27 cellular contexts compared by ENCODE assay signal in the genomic region with DNA sequence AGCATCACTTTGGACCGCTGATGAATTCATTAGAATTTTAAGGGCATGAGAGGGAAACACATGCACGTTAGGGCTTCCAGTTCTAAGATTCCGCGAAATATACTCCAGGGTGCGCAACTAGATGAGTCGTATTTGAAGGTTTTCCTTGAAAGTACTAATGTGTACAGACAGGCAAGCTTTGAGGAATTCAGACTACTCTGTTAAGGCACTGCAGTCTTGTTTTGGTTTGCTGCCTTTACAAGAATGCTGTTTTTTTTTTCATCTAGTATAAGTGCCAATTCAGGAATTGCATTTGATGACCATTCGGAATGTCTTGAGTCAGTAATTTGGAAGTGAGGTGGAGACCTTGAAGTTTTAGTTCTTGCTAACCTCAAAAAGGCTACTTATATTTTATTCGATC. TPM values are rescaled to one million over a fixed set of nuclear protein-coding genes. Genes with fewer than 3 reads are reported as not detected.
DNase-seq lines count a peak whose midpoint lies in the region; ATAC-seq and TF ChIP-seq lines count a peak whose summit lies in the region.
"Had no signal": no experiment of that assay in that cellular context is flagged by ENCODE, and none has a peak within 500 bp of the region (broad histone marks: within the 10 kb centered on the region; RNA-seq: fewer than 3 reads in every experiment).

No MANE protein-coding gene starts in this region.

- in situ Hi-C loops in transverse colon (cut with MboI; ENCODE audit: low pct_ligation_motif_present in 1 of 4, low pct_unique_long_range_greater_than_20kb in 1 of 4, low sequenced_read_pairs in 3 of 4), result no loop called here

- intact Hi-C loops in CD4-positive, alpha-beta T cell (cut with DNase I, micrococcal nuclease), result no loop called here
- intact Hi-C loops in transverse colon (cut with DNase I; ENCODE audit: low total_unique reads), result no loop called here

- no peaks in the 10 kb centered on the region for H3K9me3 Mint-ChIP-seq in CD4-positive, alpha-beta T cell
- H3K9me3 Mint-ChIP-seq in activated naive CD8-positive, alpha-beta T cell (ENCODE audit: low read depth), result no peaks in the 10 kb centered on the region
- H3K9me3 Mint-ChIP-seq: activated naive CD8-positive, alpha-beta T cell treated with anti-CD3 and anti-CD28 coated beads, Interleukin-2, amount 10 ng/mL, durations not matched to agents 7 days and 5 days; IgD-negative memory B cell; naive B cell had no signal

- peaks cover 27% of the 10 kb centered on the region for H3K4me1 Mint-ChIP-seq in CD4-positive, alpha-beta T cell (ENCODE audit: low read depth)
- peaks cover 26% of the 10 kb centered on the region for H3K4me1 Mint-ChIP-seq in activated naive CD8-positive, alpha-beta T cell (ENCODE audit: low read depth)
- H3K4me1 Mint-ChIP-seq: naive B cell had no signal

- TF ChIP-seq CTCF in AG10803 (conservative IDR thresholded peaks at IDR 0.05; ENCODE audit: low read length) (no peak), fibroblast of villous mesenchyme (IDR thresholded peaks at IDR 0.05; ENCODE audit: insufficient read depth, low read depth, low read length) (no peak), transverse colon (IDR thresholded peaks at IDR 0.05) (no peak)
- no peak for TF ChIP-seq CTCF in CD4-positive, alpha-beta T cell (IDR thresholded peaks at IDR 0.05)

- no peaks in the 10 kb centered on the region for H3K4me1 ChIP-seq in transverse colon
- H3K4me1 ChIP-seq: gastrocnemius medialis, left ventricle myocardium inferior had no signal

- no peak for ATAC-seq in CD4-positive, alpha-beta T cell (ENCODE audit: poor library complexity)
- ATAC-seq: gastrocnemius medialis, right cardiac atrium had no signal

- H3K27ac ChIP-seq in CD4-positive, alpha-beta T cell (ENCODE audit: low read depth, low read length), result no peak overlapping the region
- no peak overlapping the region for H3K27ac ChIP-seq in transverse colon
- H3K27ac ChIP-seq: gastrocnemius medialis, hepatocyte, left ventricle myocardium inferior, ovary had no signal

- no peak overlapping the region for H3K4me3 Mint-ChIP-seq in CD4-positive, alpha-beta T cell
- H3K4me3 Mint-ChIP-seq in activated naive CD8-positive, alpha-beta T cell, result no peak overlapping the region
- H3K4me3 Mint-ChIP-seq: activated naive CD8-positive, alpha-beta T cell treated with anti-CD3 and anti-CD28 coated beads, Interleukin-2, amount 10 ng/mL, durations not matched to agents 7 days and 5 days; naive B cell had no signal

- POLR2A ChIA-PET in CD4-positive, alpha-beta T cell (lab: Charles Lee), result no interaction called here

- no peaks in the 10 kb centered on the region for H3K27me3 Mint-ChIP-seq in CD4-positive, alpha-beta T cell
- H3K27me3 Mint-ChIP-seq in activated naive CD8-positive, alpha-beta T cell, result no peaks in the 10 kb centered on the region
- H3K27me3 Mint-ChIP-seq: activated naive CD8-positive, alpha-beta T cell treated with anti-CD3 and anti-CD28 coated beads, Interleukin-2, amount 10 ng/mL, durations not matched to agents 7 days and 5 days; IgD-negative memory B cell; naive B cell had no signal

- TF ChIP-seq POLR2A in transverse colon (IDR thresholded peaks at IDR 0.05), result no peak

- H3K36me3 Mint-ChIP-seq in CD4-positive, alpha-beta T cell (ENCODE audit: low read depth), result peaks cover 95% of the 10 kb centered on the region
- H3K36me3 Mint-ChIP-seq in activated naive CD8-positive, alpha-beta T cell, result peaks cover 14% of the 10 kb centered on the region

- H3K9me3 ChIP-seq in CD4-positive, alpha-beta T cell (ENCODE audit: control insufficient read depth, low read length), result no peaks in the 10 kb centered on the region
- H3K9me3 ChIP-seq in transverse colon, result no peaks in the 10 kb centered on the region
- H3K9me3 ChIP-seq: gastrocnemius medialis, left ventricle myocardium inferior, MG63, ovary had no signal

- CTCF ChIA-PET in CD4-positive, alpha-beta T cell (lab: Charles Lee), result no interaction called here

- no peak for TF ChIP-seq EP300 in transverse colon (IDR thresholded peaks at IDR 0.05; ENCODE audit: low read depth)

- no peak overlapping the region for H3K4me3 ChIP-seq in AG10803 (ENCODE audit: low read length)
- H3K4me3 ChIP-seq in fibroblast of villous mesenchyme (ENCODE audit: low read depth, low read length), result no peak overlapping the region
- H3K4me3 ChIP-seq in transverse colon, result no peak overlapping the region
- H3K4me3 ChIP-seq: gastrocnemius medialis, hepatocyte, left ventricle myocardium inferior, MG63, ovary had no signal

- H3K27ac Mint-ChIP-seq in CD4-positive, alpha-beta T cell, result peak overlapping the region; percentile 13
- H3K27ac Mint-ChIP-seq in activated naive CD8-positive, alpha-beta T cell, result peak overlapping the region; percentile 78

- peaks cover 0 to 67% (median 28%) of the 10 kb centered on the region in 4 donors for H3K36me3 ChIP-seq in transverse colon
- H3K36me3 ChIP-seq: ovary had no signal

- peak; percentile 34 for DNase-seq in AG10803 (ENCODE audit: low read depth)
- DNase-seq in CD4-positive, alpha-beta T cell, result no peak
- DNase-seq in fibroblast of villous mesenchyme (ENCODE audit: low read depth), result peak; percentile 7
- no peak for DNase-seq in GDM1 (lab: John Stamatoyannopoulos, UW)
- no peak for DNase-seq in NCI-H2196 (lab: John Stamatoyannopoulos, UW; ENCODE audit: unreplicated experiment)
- no peak for DNase-seq in transverse colon
- DNase-seq: activated naive CD8-positive, alpha-beta T cell treated with anti-CD3 and anti-CD28 coated beads, Interleukin-2, amount 10 ng/mL, durations not matched to agents 7 days and 5 days; DMS 273 treated with DMSO at 0.1 percent for 48 hours; effector memory CD4-positive, alpha-beta T cell; erythroblast; gastrocnemius medialis; left ventricle myocardium inferior; MG63; naive B cell; NCI-H1417 treated with DMSO at 0.1 percent for 48 hours; NCI-H446; ovary; right cardiac atrium; stimulated activated CD4-positive, alpha-beta T cell treated with anti-CD3 and anti-CD28 coated beads, Interleukin-12 subunit alpha, Interleukin-12 subunit beta, amount 100 ng/mL, for 4 hours; stimulated activated CD4-positive, alpha-beta T cell treated with anti-CD3 and anti-CD28 coated beads, Interleukin-4, amount 100 ng/mL, for 24 hours; stimulated activated naive CD4-positive, alpha-beta T cell treated with Interleukin-2 at 50 U/mL for 16 hours; T-helper 9 cell had no signal

- H3K27me3 ChIP-seq in CD4-positive, alpha-beta T cell (ENCODE audit: control insufficient read depth, insufficient read depth, low read length), result no peaks in the 10 kb centered on the region
- no peaks in the 10 kb centered on the region for H3K27me3 ChIP-seq in transverse colon
- H3K27me3 ChIP-seq: gastrocnemius medialis, hepatocyte, MG63 had no signal

- WGBS in transverse colon (ENCODE audit: low coverage in 1 of 2), 2 donors, result 83 to 92% methylated on average over 8 of the region's 8 CpGs

RNA-seq across cellular contexts. Expression of gene TRNT1, which starts 19.1 kb away (rescaled TPM):
- total RNA-seq in CD4-positive, alpha-beta T cell, result 10 to 100 TPM; 25.8 to 30.7 TPM
- total RNA-seq in fibroblast of villous mesenchyme (21.6 and 32.4 TPM in 2 replicates), transverse colon (10 to 100 TPM; 16.1 to 75.6 (median 23.9) TPM)

RNA-seq across cellular contexts. Expression of gene CRBN, which starts 33.7 kb away (rescaled TPM):
- total RNA-seq in CD4-positive, alpha-beta T cell, result 100 to 1,000 TPM; 144 to 148 TPM
- total RNA-seq in fibroblast of villous mesenchyme (40.2 and 47.7 TPM in 2 replicates), transverse colon (100 to 1,000 TPM in 1 of 4 donors, 10 to 100 TPM in 3; 31.2 to 158 (median 83.0) TPM)

RNA-seq across cellular contexts. Expression of gene IL5RA, which starts 35.7 kb away (rescaled TPM):
- under 1 TPM; 0.59 to 0.99 TPM for total RNA-seq in CD4-positive, alpha-beta T cell
- total RNA-seq in fibroblast of villous mesenchyme (not detected in 2 replicates), transverse colon (under 1 TPM in 2 of 4 donors, not detected in 2; 0.27 to 0.95 TPM)
- total RNA-seq: gastrocnemius medialis, H1, left ventricle myocardium inferior, OCI-LY7 had no signal

Comparison
In these comparisons a context has a peak if more than half of its experiments do, and no peak if none do; other contexts are left out.
1. DNase-seq: peak in AG10803 (single experiment) and fibroblast of villous mesenchyme (single experiment); none in CD4-positive, alpha-beta T cell (0 of 10), GDM1 (single experiment), NCI-H2196 (single experiment) and transverse colon (single experiment).